Comparison of ENCODE assay signal across 1 cellular context in the genomic region with DNA sequence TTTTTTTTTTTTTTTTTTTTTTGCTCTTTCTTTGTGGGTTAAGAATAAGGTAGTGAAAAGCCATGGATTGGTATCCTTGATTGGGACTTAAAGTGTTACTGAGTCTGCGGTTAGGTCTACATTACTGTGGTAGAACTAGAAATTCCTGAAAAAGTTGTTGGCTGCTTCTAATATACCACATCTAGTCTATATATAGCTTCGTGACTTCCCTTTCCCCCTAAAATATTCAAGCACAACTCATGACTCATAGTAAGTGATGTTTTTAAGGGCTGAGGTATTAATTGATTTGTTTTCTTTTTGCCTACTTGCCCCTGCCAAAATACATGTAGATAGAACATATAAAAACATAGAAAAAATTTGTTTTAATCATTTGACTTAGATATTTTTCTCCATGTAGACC.
TF ChIP-seq lines count a peak whose summit lies in the region.

No MANE protein-coding gene starts in this region.

TF ChIP-seq in WTC11, 78 proteins besides CTCF, POLR2A, EP300 and RAD21 (continued from another document):
- TF ChIP-seq, protein P1, sequence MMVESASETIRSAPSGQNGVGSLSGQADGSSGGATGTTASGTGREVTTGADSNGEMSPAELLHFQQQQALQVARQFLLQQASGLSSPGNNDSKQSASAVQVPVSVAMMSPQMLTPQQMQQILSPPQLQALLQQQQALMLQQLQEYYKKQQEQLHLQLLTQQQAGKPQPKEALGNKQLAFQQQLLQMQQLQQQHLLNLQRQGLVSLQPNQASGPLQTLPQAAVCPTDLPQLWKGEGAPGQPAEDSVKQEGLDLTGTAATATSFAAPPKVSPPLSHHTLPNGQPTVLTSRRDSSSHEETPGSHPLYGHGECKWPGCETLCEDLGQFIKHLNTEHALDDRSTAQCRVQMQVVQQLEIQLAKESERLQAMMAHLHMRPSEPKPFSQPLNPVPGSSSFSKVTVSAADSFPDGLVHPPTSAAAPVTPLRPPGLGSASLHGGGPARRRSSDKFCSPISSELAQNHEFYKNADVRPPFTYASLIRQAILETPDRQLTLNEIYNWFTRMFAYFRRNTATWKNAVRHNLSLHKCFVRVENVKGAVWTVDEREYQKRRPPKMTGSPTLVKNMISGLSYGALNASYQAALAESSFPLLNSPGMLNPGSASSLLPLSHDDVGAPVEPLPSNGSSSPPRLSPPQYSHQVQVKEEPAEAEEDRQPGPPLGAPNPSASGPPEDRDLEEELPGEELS (CRISPR knock-in tag; IDR thresholded peaks at IDR 0.05) = no peak
- TF ChIP-seq MYBL2 (CRISPR knock-in tag; IDR thresholded peaks at IDR 0.05) (no peak), NFE2L1 (CRISPR knock-in tag; IDR thresholded peaks at IDR 0.05) (no peak), EMX1 (CRISPR knock-in tag; IDR thresholded peaks at IDR 0.05) (no peak), RELA (CRISPR knock-in tag; IDR thresholded peaks at IDR 0.05; ENCODE audit: borderline replicate concordance) (no peak)
TF ChIP-seq in WTC11: peak in this region for 0.
